11 cellular contexts compared by ENCODE assay signal in genomic region chr1:184210048-184210447, GRCh38.
DNase-seq lines count a peak whose midpoint lies in the region; ATAC-seq, FAIRE-seq and TF ChIP-seq lines count a peak whose summit lies in the region.
"Had no signal": no experiment of that assay in that cellular context is flagged by ENCODE, and none has a peak within 500 bp of the region (broad histone marks: within the 10 kb centered on the region; RNA-seq: fewer than 3 reads in every experiment).

No MANE protein-coding gene starts in this region.

- ATAC-seq in sciatic nerve (peak; percentile 39), GM21619 (IDR thresholded peaks at IDR 0.05; ENCODE audit: unreplicated experiment) (no peak), GM19328 (IDR thresholded peaks at IDR 0.05; ENCODE audit: unreplicated experiment) (no peak)

- no peak overlapping the region for H3K27ac ChIP-seq in RWPE1
- H3K27ac ChIP-seq: HL-60 had no signal

- FAIRE-seq in RCC 7860 (lab: Jason Lieb, UNC): peak; percentile 98
- FAIRE-seq: endothelial cell of umbilical vein had no signal

- CTCF ChIA-PET in RWPE1 (lab: Yijun Ruan, JAX): no interaction called here

- intact Hi-C loops in sciatic nerve (cut with DNase I): no loop called here

- TF ChIP-seq CTCF in RWPE1 (conservative IDR thresholded peaks at IDR 0.05; ENCODE audit: low read depth): no peak

- POLR2A ChIA-PET in RWPE1 (lab: Yijun Ruan, JAX; ENCODE audit: low non-redundant PET): no interaction called here

- DNase-seq in GM03348 (ENCODE audit: low spot score): peak; percentile 75
- DNase-seq in RCC 7860 (ENCODE audit: low spot score): peak; percentile 87
- peak; percentile 91 for DNase-seq in glomerular visceral epithelial cell (ENCODE audit: extremely low spot score)
- DNase-seq in sciatic nerve (ENCODE audit: low spot score): no peak
- DNase-seq in RWPE1 (ENCODE audit: low spot score): no peak
- DNase-seq: activated CD8-positive, alpha-beta memory T cell treated with anti-CD3 and anti-CD28 coated beads, Interleukin-2, amount 50 U/mL, for 4 hours; NCI-H1417 had no signal

Comparison
In these comparisons a context has a peak if more than half of its experiments do, and no peak if none do; other contexts are left out.
1. DNase-seq: peak in GM03348 (single experiment), RCC 7860 (single experiment) and glomerular visceral epithelial cell (single experiment); none in sciatic nerve (single experiment) and RWPE1 (single experiment).